ENCODE assay signal across 14 cellular contexts in genomic region chr1:64917907-64918306, GRCh38. TPM values are rescaled to one million over a fixed set of nuclear protein-coding genes. Genes with fewer than 3 reads are reported as not detected.
A peak's percentile ranks its signal among the peaks of the same experiment; 100 is the strongest.
DNase-seq lines count a peak whose midpoint lies in the region; ATAC-seq and TF ChIP-seq lines count a peak whose summit lies in the region.
"Had no signal": no experiment of that assay in that cellular context is flagged by ENCODE, and none has a peak within 500 bp of the region (broad histone marks: within the 10 kb centered on the region; RNA-seq: fewer than 3 reads in every experiment).

No MANE protein-coding gene starts in this region.

- H3K27ac Mint-ChIP-seq in CD4-positive, alpha-beta T cell, result peak overlapping the region; percentile 56
- H3K27ac Mint-ChIP-seq: activated CD4-positive, alpha-beta T cell treated with anti-CD3 and anti-CD28 coated beads, Interleukin-2, amount 10 ng/mL, durations not matched to agents 7 days and 5 days had no signal

- peaks cover 97% of the 10 kb centered on the region for H3K4me1 Mint-ChIP-seq in CD4-positive, alpha-beta T cell (ENCODE audit: low read depth)

- peaks cover 72% of the 10 kb centered on the region for H3K79me2 ChIP-seq in PC-9 (ENCODE audit: low read depth)

- H3K4me1 ChIP-seq in PC-9 (replicated peaks; ENCODE audit: insufficient read depth) (peaks cover 59% of the 10 kb centered on the region), esophagus muscularis mucosa (peaks cover 56 to 84% (median 77%) of the 10 kb centered on the region in 4 donors), skeletal muscle satellite cell (ENCODE audit: control insufficient read depth, insufficient read depth, low read length) (peaks cover 61% of the 10 kb centered on the region)

- H3K36me3 ChIP-seq in PC-9 (ENCODE audit: low read depth) (no peaks in the 10 kb centered on the region), esophagus muscularis mucosa (no peaks in the 10 kb centered on the region), skeletal muscle satellite cell (ENCODE audit: insufficient read depth, low read length) (no peaks in the 10 kb centered on the region)

- no peaks in the 10 kb centered on the region for H3K9me3 Mint-ChIP-seq in CD4-positive, alpha-beta T cell
- H3K9me3 Mint-ChIP-seq: activated CD4-positive, alpha-beta T cell treated with anti-CD3 and anti-CD28 coated beads, Interleukin-2, amount 10 ng/mL, durations not matched to agents 7 days and 5 days had no signal

- ATAC-seq in CD4-positive, alpha-beta T cell (ENCODE audit: poor library complexity), result no peak
- no peak for ATAC-seq in HG02588 (IDR thresholded peaks at IDR 0.05; ENCODE audit: unreplicated experiment)
- ATAC-seq in GM21717 (IDR thresholded peaks at IDR 0.05; ENCODE audit: unreplicated experiment), result no peak

- CTCF ChIA-PET in CD4-positive, alpha-beta T cell (lab: Charles Lee), result interaction anchor here (0.9 to 1.2 kb wide), 2 partner anchors 10 to 40 kb away, joined by 3 to 4 read pairs; no protein-coding TSS in a partner anchor
- CTCF ChIA-PET in PC-9 (lab: Charles Lee), result no interaction called here

- H3K4me3 Mint-ChIP-seq in CD4-positive, alpha-beta T cell, result peak overlapping the region; percentile 76
- H3K4me3 Mint-ChIP-seq: activated CD4-positive, alpha-beta T cell treated with anti-CD3 and anti-CD28 coated beads, Interleukin-2, amount 10 ng/mL, durations not matched to agents 7 days and 5 days had no signal

- TF ChIP-seq POLR2A in esophagus muscularis mucosa (IDR thresholded peaks at IDR 0.05; ENCODE audit: low read depth), result no peak

- H3K27ac ChIP-seq in CD4-positive, alpha-beta T cell (ENCODE audit: low read depth, low read length), result no peak overlapping the region
- H3K27ac ChIP-seq in PC-9, result peak overlapping the region; percentile 49
- H3K27ac ChIP-seq in esophagus muscularis mucosa (replicated peaks in 1 of 4), result peak overlapping the region in 3 of 4 donors; percentile 15 to 42 (median 29)
- H3K27ac ChIP-seq: HL-60 had no signal

- peak overlapping the region; percentile 66 for H3K9ac ChIP-seq in skeletal muscle satellite cell (ENCODE audit: low read depth, low read length)

- no TSS peak for BruUV-seq in PC-9 (replicated peaks; lab: Mats Ljungman, UMichigan)

- no peaks in the 10 kb centered on the region for H3K27me3 Mint-ChIP-seq in CD4-positive, alpha-beta T cell
- H3K27me3 Mint-ChIP-seq: activated CD4-positive, alpha-beta T cell treated with anti-CD3 and anti-CD28 coated beads, Interleukin-2, amount 10 ng/mL, durations not matched to agents 7 days and 5 days had no signal

- intact Hi-C loops in CD4-positive, alpha-beta T cell (cut with DNase I, micrococcal nuclease), result no loop called here
- intact Hi-C loops in PC-9 (cut with micrococcal nuclease; ENCODE audit: unreplicated experiment) (loop anchor here (1.0 to 2.0 kb wide), 2 partner anchors 20 to 49 kb away; partner anchors contain the start of gene JAK1), esophagus muscularis mucosa (cut with DNase I) (no loop called here)

- no peak overlapping the region for H2AFZ ChIP-seq in PC-9

- H3K27me3 ChIP-seq in CD4-positive, alpha-beta T cell (ENCODE audit: control insufficient read depth, insufficient read depth, low read length), result no peaks in the 10 kb centered on the region
- no peaks in the 10 kb centered on the region for H3K27me3 ChIP-seq in PC-9 (ENCODE audit: insufficient read depth, low read depth)
- H3K27me3 ChIP-seq in esophagus muscularis mucosa, result no peaks in the 10 kb centered on the region
- no peaks in the 10 kb centered on the region for H3K27me3 ChIP-seq in skeletal muscle satellite cell (ENCODE audit: control insufficient read depth, insufficient read depth, low read length)
- H3K27me3 ChIP-seq: testis had no signal

- H3F3A ChIP-seq in PC-9 (ENCODE audit: insufficient read depth, low read depth), result peaks cover 33% of the 10 kb centered on the region

- H3K4me3 ChIP-seq in PC-9 (no peak overlapping the region), esophagus muscularis mucosa (no peak overlapping the region), skeletal muscle satellite cell (ENCODE audit: low read length) (peak overlapping the region; percentile 5)
- H3K4me3 ChIP-seq: testis had no signal

- H3K9me2 ChIP-seq in PC-9 (ENCODE audit: insufficient read depth), result no peaks in the 10 kb centered on the region

- POLR2A ChIA-PET in CD4-positive, alpha-beta T cell (lab: Charles Lee), result interaction anchor here (1.5 kb wide), 1 partner anchor 49 kb away, joined by 6 read pairs; the partner anchor contains the start of gene JAK1
- POLR2A ChIA-PET in PC-9 (lab: Charles Lee; ENCODE audit: unreplicated experiment), result interaction anchor here (0.6 kb wide), 1 partner anchor 24 kb away, joined by 4 read pairs; no protein-coding TSS in a partner anchor

- DNase-seq in CD4-positive, alpha-beta T cell, result no peak
- DNase-seq in PC-9, result no peak
- DNase-seq in esophagus muscularis mucosa (ENCODE audit: extremely low spot score), result no peak
- DNase-seq in AG08395 (ENCODE audit: low spot score), result no peak
- no peak for DNase-seq in midbrain (lab: John Stamatoyannopoulos, UW)
- DNase-seq: activated CD4-positive, alpha-beta T cell treated with anti-CD3 and anti-CD28 coated beads, Interleukin-2, amount 10 ng/mL, durations not matched to agents 7 days and 5 days; activated naive CD4-positive, alpha-beta T cell treated with anti-CD3 and anti-CD28 coated beads, Interleukin-2, amount 50 U/mL, for 16 hours; NCI-H510A treated with DMSO at 0.1 percent for 48 hours; stimulated activated CD4-positive, alpha-beta T cell treated with anti-CD3 and anti-CD28 coated beads, Interleukin-4, amount 100 ng/mL, for 1 hour had no signal

- H3K4me2 ChIP-seq in PC-9, result peak overlapping the region; percentile 45; the same call in 1 of the 2 replicates
- H3K4me2 ChIP-seq in skeletal muscle satellite cell (ENCODE audit: low read length), result peak overlapping the region; percentile 60

- no peak for TF ChIP-seq EP300 in esophagus muscularis mucosa (IDR thresholded peaks at IDR 0.05)

- no peaks in the 10 kb centered on the region for H4K20me1 ChIP-seq in PC-9 (ENCODE audit: insufficient read depth)

- peaks cover 3% of the 10 kb centered on the region for H3K36me3 Mint-ChIP-seq in CD4-positive, alpha-beta T cell (ENCODE audit: low read depth)

- H3K9me3 ChIP-seq in CD4-positive, alpha-beta T cell (ENCODE audit: control insufficient read depth, low read length), result no peaks in the 10 kb centered on the region
- H3K9me3 ChIP-seq in PC-9 (ENCODE audit: insufficient read depth, low read depth) (no peaks in the 10 kb centered on the region), esophagus muscularis mucosa (no peaks in the 10 kb centered on the region), skeletal muscle satellite cell (replicated peaks; ENCODE audit: low read length) (no peaks in the 10 kb centered on the region)
- H3K9me3 ChIP-seq: testis had no signal

- no peak for TF ChIP-seq CTCF in CD4-positive, alpha-beta T cell (IDR thresholded peaks at IDR 0.05)
- TF ChIP-seq CTCF in PC-9 (conservative IDR thresholded peaks at IDR 0.05) (no peak), esophagus muscularis mucosa (IDR thresholded peaks at IDR 0.05) (no peak)

RNA-seq across cellular contexts. Expression of gene JAK1, which starts 48.4 kb away (rescaled TPM):
- total RNA-seq in CD4-positive, alpha-beta T cell, result 100 to 1,000 TPM; 240 to 252 TPM
- total RNA-seq in PC-9 (2021) (88.5 and 97.9 TPM in 2 replicates), esophagus muscularis mucosa (100 to 1,000 TPM; 112 to 158 (median 135) TPM)
- 157 and 221 TPM in 2 replicates for total RNA-seq in skeletal muscle satellite cell (2012; rRNA removed)
